In the genomic region with DNA sequence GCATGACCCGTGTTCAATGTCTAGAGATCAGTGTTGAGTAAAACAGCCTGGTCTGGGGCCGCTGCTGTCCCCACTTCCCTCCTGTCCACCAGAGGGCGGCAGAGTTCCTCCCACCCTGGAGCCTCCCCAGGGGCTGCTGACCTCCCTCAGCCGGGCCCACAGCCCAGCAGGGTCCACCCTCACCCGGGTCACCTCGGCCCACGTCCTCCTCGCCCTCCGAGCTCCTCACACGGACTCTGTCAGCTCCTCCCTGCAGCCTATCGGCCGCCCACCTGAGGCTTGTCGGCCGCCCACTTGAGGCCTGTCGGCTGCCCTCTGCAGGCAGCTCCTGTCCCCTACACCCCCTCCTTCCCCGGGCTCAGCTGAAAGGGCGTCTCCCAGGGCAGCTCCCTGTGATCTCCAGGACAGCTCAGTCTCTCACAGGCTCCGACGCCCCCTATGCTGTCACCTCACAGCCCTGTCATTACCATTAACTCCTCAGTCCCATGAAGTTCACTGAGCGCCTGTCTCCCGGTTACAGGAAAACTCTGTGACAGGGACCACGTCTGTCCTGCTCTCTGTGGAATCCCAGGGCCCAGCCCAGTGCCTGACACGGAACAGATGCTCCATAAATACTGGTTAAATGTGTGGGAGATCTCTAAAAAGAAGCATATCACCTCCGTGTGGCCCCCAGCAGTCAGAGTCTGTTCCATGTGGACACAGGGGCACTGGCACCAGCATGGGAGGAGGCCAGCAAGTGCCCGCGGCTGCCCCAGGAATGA, we compare ENCODE assay signal across 8 cellular contexts. TPM values are rescaled to one million over a fixed set of nuclear protein-coding genes. Genes with fewer than 3 reads are reported as not detected.
A peak's percentile ranks its signal among the peaks of the same experiment; 100 is the strongest.
DNase-seq lines count a peak whose midpoint lies in the region; ATAC-seq and TF ChIP-seq lines count a peak whose summit lies in the region.

No MANE protein-coding gene starts in this region.

- peaks cover 15% of the 10 kb centered on the region for H3K27me3 Mint-ChIP-seq in activated T-helper 2 cell treated with anti-CD3 and anti-CD28 coated beads, Interferon-gamma antibody, Interleukin-2, Interleukin-4, amounts not matched to agents 10 μg/mL and 5 μg/mL and 100 μg/mL, durations not matched to agents 14 hours and 24 hours and 36 hours (ENCODE audit: low read depth)
- H3K27me3 Mint-ChIP-seq in glutamatergic neuron (ENCODE audit: unreplicated experiment) = peaks cover 12% of the 10 kb centered on the region

- no peak overlapping the region for H3K14ac ChIP-seq in mesenchymal stem cell (ENCODE audit: low read length in 2 of 2)

- H3K4ac ChIP-seq in mesenchymal stem cell (ENCODE audit: low read depth in 1 of 2, low read length in 2 of 2) = no peak overlapping the region

- H3K27me3 ChIP-seq in sigmoid colon = peaks cover 0 to 36% (median 12%) of the 10 kb centered on the region in 3 donors
- H3K27me3 ChIP-seq in mesenchymal stem cell (ENCODE audit: control insufficient read depth in 1 of 2, insufficient read depth in 1 of 2, low read length in 2 of 2) = peaks cover 0 to 58% of the 10 kb centered on the region in 2 experiments

- POLR2A ChIA-PET in RWPE1 (lab: Yijun Ruan, JAX; ENCODE audit: low non-redundant PET) = interaction anchor here (1.0 kb wide), 1 partner anchor 40 kb away, joined by 4 read pairs; no protein-coding TSS in a partner anchor

- TF ChIP-seq CTCF in RWPE1 (conservative IDR thresholded peaks at IDR 0.05; ENCODE audit: low read depth) (peak; percentile 60), glutamatergic neuron (IDR thresholded peaks at IDR 0.05; ENCODE audit: partially characterized antibody, unreplicated experiment) (peak; percentile 86), sigmoid colon (IDR thresholded peaks at IDR 0.05) (peak; percentile 58 to 99 (median 82))

- H4K91ac ChIP-seq in mesenchymal stem cell (ENCODE audit: low read length) = no peak overlapping the region

- no peak overlapping the region for H3K27ac Mint-ChIP-seq in activated T-helper 2 cell treated with anti-CD3 and anti-CD28 coated beads, Interferon-gamma antibody, Interleukin-2, Interleukin-4, amounts not matched to agents 10 μg/mL and 5 μg/mL and 100 μg/mL, durations not matched to agents 14 hours and 24 hours and 36 hours
- no peak overlapping the region for H3K27ac Mint-ChIP-seq in glutamatergic neuron (ENCODE audit: unreplicated experiment)

- H3K4me3 ChIP-seq in sigmoid colon = peak overlapping the region in 1 of 4 donors; percentile 31
- H3K4me3 ChIP-seq in mesenchymal stem cell (ENCODE audit: insufficient read depth in 1 of 2, low read depth in 1 of 2, low read length in 2 of 2) = no peak overlapping the region

- TF ChIP-seq POLR2A in sigmoid colon (IDR thresholded peaks at IDR 0.05) = no peak

- no peak overlapping the region for H3K27ac ChIP-seq in RWPE1
- no peak overlapping the region for H3K27ac ChIP-seq in sigmoid colon
- H3K27ac ChIP-seq in mesenchymal stem cell (ENCODE audit: low read length, poor library complexity, severe bottlenecking) = no peak overlapping the region

- no peak overlapping the region for H3K4me2 ChIP-seq in mesenchymal stem cell (ENCODE audit: low read length, poor library complexity, severe bottlenecking)

- H2AFZ ChIP-seq in mesenchymal stem cell (ENCODE audit: low read depth, low read length) = no peak overlapping the region

- no peak overlapping the region for H2BK15ac ChIP-seq in mesenchymal stem cell (ENCODE audit: low read depth, poor library complexity, severe bottlenecking)

- no peaks in the 10 kb centered on the region for H3K79me1 ChIP-seq in mesenchymal stem cell (replicated peaks; ENCODE audit: low read length, poor library complexity, severe bottlenecking)

- ATAC-seq in GM18511 (IDR thresholded peaks at IDR 0.05; ENCODE audit: unreplicated experiment) = no peak

- H3K9me3 ChIP-seq in sigmoid colon (no peaks in the 10 kb centered on the region), mesenchymal stem cell (ENCODE audit: control insufficient read depth, low read length) (no peaks in the 10 kb centered on the region)

- H3K9ac ChIP-seq in mesenchymal stem cell (ENCODE audit: low read length) = no peak overlapping the region

- peaks cover 4% of the 10 kb centered on the region for H3K4me1 Mint-ChIP-seq in activated T-helper 2 cell treated with anti-CD3 and anti-CD28 coated beads, Interferon-gamma antibody, Interleukin-2, Interleukin-4, amounts not matched to agents 10 μg/mL and 5 μg/mL and 100 μg/mL, durations not matched to agents 14 hours and 24 hours and 36 hours (ENCODE audit: low read depth)
- H3K4me1 Mint-ChIP-seq in glutamatergic neuron (ENCODE audit: low read depth, unreplicated experiment) = no peaks in the 10 kb centered on the region

- DNase-seq in GDM1 (lab: John Stamatoyannopoulos, UW) = peak; percentile 58
- DNase-seq in Kasumi-1 (lab: John Stamatoyannopoulos, UW) = peak; percentile 67 to 76
- peak; percentile 69 for DNase-seq in RWPE1 (ENCODE audit: low spot score)
- peak; percentile 58 for DNase-seq in activated T-helper 2 cell treated with anti-CD3 and anti-CD28 coated beads, Interferon-gamma antibody, Interleukin-2, Interleukin-4, amounts not matched to agents 10 μg/mL and 5 μg/mL and 100 μg/mL, durations not matched to agents 14 hours and 24 hours and 36 hours (ENCODE audit: low spot score)
- DNase-seq in glutamatergic neuron = peak; percentile 80
- no peak for DNase-seq in sigmoid colon
- no peak for DNase-seq in mesenchymal stem cell

- no peaks in the 10 kb centered on the region for H3K36me3 ChIP-seq in sigmoid colon
- no peaks in the 10 kb centered on the region for H3K36me3 ChIP-seq in mesenchymal stem cell (ENCODE audit: control insufficient read depth in 1 of 2, insufficient read depth in 2 of 2, low read depth in 1 of 2, low read length in 2 of 2)

- WGBS in sigmoid colon, 2 donors = 6 to 13% methylated on average over 26 of the region's 26 CpGs
- WGBS in mesenchymal stem cell = 73% methylated on average over 26 of the region's 26 CpGs

- H4K8ac ChIP-seq in mesenchymal stem cell (ENCODE audit: low read length) = no peak overlapping the region

- intact Hi-C loops in activated T-helper 2 cell treated with anti-CD3 and anti-CD28 coated beads, Interferon-gamma antibody, Interleukin-2, Interleukin-4, amounts not matched to agents 10 μg/mL and 5 μg/mL and 100 μg/mL, durations not matched to agents 14 hours and 24 hours and 36 hours (cut with micrococcal nuclease) = loop anchor here (1.0 kb wide), 1 partner anchor 39 kb away; no protein-coding TSS in a partner anchor
- intact Hi-C loops in sigmoid colon (cut with DNase I) = loop anchor here (2.0 kb wide), 2 partner anchors 38 to 48 kb away; partner anchors contain the start of gene CEACAM6

- H3K36me3 Mint-ChIP-seq in activated T-helper 2 cell treated with anti-CD3 and anti-CD28 coated beads, Interferon-gamma antibody, Interleukin-2, Interleukin-4, amounts not matched to agents 10 μg/mL and 5 μg/mL and 100 μg/mL, durations not matched to agents 14 hours and 24 hours and 36 hours (ENCODE audit: low read depth) = no peaks in the 10 kb centered on the region
- H3K36me3 Mint-ChIP-seq in glutamatergic neuron (ENCODE audit: unreplicated experiment) = no peaks in the 10 kb centered on the region

- H3K23ac ChIP-seq in mesenchymal stem cell (ENCODE audit: low read length in 2 of 2) = no peak overlapping the region

- no peak overlapping the region for H2BK5ac ChIP-seq in mesenchymal stem cell (ENCODE audit: low read depth, low read length, poor library complexity, severe bottlenecking)

- no peaks in the 10 kb centered on the region for H3K4me1 ChIP-seq in sigmoid colon
- H3K4me1 ChIP-seq in mesenchymal stem cell (ENCODE audit: control insufficient read depth, insufficient read depth, low read depth, low read length) = no peaks in the 10 kb centered on the region

- no peak overlapping the region for H2BK120ac ChIP-seq in mesenchymal stem cell (ENCODE audit: low read depth, low read length)

- H3K18ac ChIP-seq in mesenchymal stem cell (ENCODE audit: low read depth in 1 of 2, low read length in 2 of 2) = no peak overlapping the region

- CTCF ChIA-PET in RWPE1 (lab: Yijun Ruan, JAX) = interaction anchor here (0.5 to 1.7 kb wide), 17 partner anchors 9 to 1391 kb away, joined by 3 to 8 read pairs (median 4); partner anchors contain the start of gene CEACAM7

- peak overlapping the region; percentile 31 for H3K4me3 Mint-ChIP-seq in activated T-helper 2 cell treated with anti-CD3 and anti-CD28 coated beads, Interferon-gamma antibody, Interleukin-2, Interleukin-4, amounts not matched to agents 10 μg/mL and 5 μg/mL and 100 μg/mL, durations not matched to agents 14 hours and 24 hours and 36 hours (ENCODE audit: low read depth)
- no peak overlapping the region for H3K4me3 Mint-ChIP-seq in glutamatergic neuron (ENCODE audit: unreplicated experiment)

- H2BK12ac ChIP-seq in mesenchymal stem cell (ENCODE audit: low read length in 2 of 2) = no peak overlapping the region

- H2AK5ac ChIP-seq in mesenchymal stem cell (ENCODE audit: low read length, severe bottlenecking) = no peak overlapping the region

- H3K9me3 Mint-ChIP-seq in activated T-helper 2 cell treated with anti-CD3 and anti-CD28 coated beads, Interferon-gamma antibody, Interleukin-2, Interleukin-4, amounts not matched to agents 10 μg/mL and 5 μg/mL and 100 μg/mL, durations not matched to agents 14 hours and 24 hours and 36 hours = no peaks in the 10 kb centered on the region
- no peaks in the 10 kb centered on the region for H3K9me3 Mint-ChIP-seq in glutamatergic neuron (ENCODE audit: unreplicated experiment)

- TF ChIP-seq EP300 in sigmoid colon (IDR thresholded peaks at IDR 0.05) = no peak

RNA-seq across cellular contexts. Expression of gene CEACAM5, which starts 1.5 kb away (rescaled TPM):
- total RNA-seq in activated T-helper 2 cell treated with anti-CD3 and anti-CD28 coated beads, Interferon-gamma antibody, Interleukin-2, Interleukin-4, amounts not matched to agents 10 μg/mL and 5 μg/mL and 100 μg/mL, durations not matched to agents 14 hours and 24 hours and 36 hours = not detected in 2 replicates
- total RNA-seq in glutamatergic neuron (ENCODE audit: unreplicated experiment) = not detected
- total RNA-seq in sigmoid colon = 1 to 10 TPM in 1 of 4 donors, under 1 TPM in 2, not detected in 1; 0.16 to 3.2 (median 0.83) TPM
- polyA plus RNA-seq in sigmoid colon = 1,000 to 10,000 TPM in 1 of 3 donors, 100 to 1,000 TPM in 2; 172 to 1,632 (median 365) TPM
- not detected for polyA plus RNA-seq in mesenchymal stem cell (2013, experiment 1 of 2)
- not detected for polyA plus RNA-seq in mesenchymal stem cell (2013, experiment 2 of 2)

RNA-seq across cellular contexts. Expression of gene CEACAM7, which starts 18.9 kb away (rescaled TPM):
- total RNA-seq in activated T-helper 2 cell treated with anti-CD3 and anti-CD28 coated beads, Interferon-gamma antibody, Interleukin-2, Interleukin-4, amounts not matched to agents 10 μg/mL and 5 μg/mL and 100 μg/mL, durations not matched to agents 14 hours and 24 hours and 36 hours = not detected in 2 replicates
- total RNA-seq in glutamatergic neuron (ENCODE audit: unreplicated experiment) = not detected
- 1 to 10 TPM in 2 of 4 donors, under 1 TPM in 1, not detected in 1; 0.49 to 1.4 (median 1.1) TPM for total RNA-seq in sigmoid colon
- 1,000 to 10,000 TPM in 1 of 3 donors, 100 to 1,000 TPM in 2; 282 to 1,079 (median 306) TPM for polyA plus RNA-seq in sigmoid colon
- polyA plus RNA-seq in mesenchymal stem cell (2013, experiment 1 of 2) = not detected
- polyA plus RNA-seq in mesenchymal stem cell (2013, experiment 2 of 2) = not detected

RNA-seq across cellular contexts. Expression of gene CEACAM6, which starts 48.4 kb away (rescaled TPM):
- total RNA-seq in activated T-helper 2 cell treated with anti-CD3 and anti-CD28 coated beads, Interferon-gamma antibody, Interleukin-2, Interleukin-4, amounts not matched to agents 10 μg/mL and 5 μg/mL and 100 μg/mL, durations not matched to agents 14 hours and 24 hours and 36 hours = not detected in 2 replicates
- 0.20 TPM for total RNA-seq in glutamatergic neuron (ENCODE audit: unreplicated experiment)
- under 1 TPM in 3 of 4 donors, not detected in 1; 0.27 to 0.71 (median 0.28) TPM for total RNA-seq in sigmoid colon
- 100 to 1,000 TPM in 2 of 3 donors, 10 to 100 TPM in 1; 35.4 to 516 (median 161) TPM for polyA plus RNA-seq in sigmoid colon
- not detected for polyA plus RNA-seq in mesenchymal stem cell (2013, experiment 1 of 2)
- polyA plus RNA-seq in mesenchymal stem cell (2013, experiment 2 of 2) = not detected

Comparison
In these comparisons a context has a peak if more than half of its experiments do, and no peak if none do; other contexts are left out.
1. DNase-seq: peak in GDM1 (single experiment), Kasumi-1 (2 of 2), RWPE1 (single experiment), activated T-helper 2 cell treated with anti-CD3 and anti-CD28 coated beads, Interferon-gamma antibody, Interleukin-2, Interleukin-4, amounts not matched to agents 10 μg/mL and 5 μg/mL and 100 μg/mL, durations not matched to agents 14 hours and 24 hours and 36 hours (single experiment) and glutamatergic neuron (single experiment); none in sigmoid colon (single experiment) and mesenchymal stem cell (single experiment).
2. Peak in every context shown above with its lines, with median percentiles within 50 percentile points of each other: CTCF ChIP-seq.